In the genomic region with DNA sequence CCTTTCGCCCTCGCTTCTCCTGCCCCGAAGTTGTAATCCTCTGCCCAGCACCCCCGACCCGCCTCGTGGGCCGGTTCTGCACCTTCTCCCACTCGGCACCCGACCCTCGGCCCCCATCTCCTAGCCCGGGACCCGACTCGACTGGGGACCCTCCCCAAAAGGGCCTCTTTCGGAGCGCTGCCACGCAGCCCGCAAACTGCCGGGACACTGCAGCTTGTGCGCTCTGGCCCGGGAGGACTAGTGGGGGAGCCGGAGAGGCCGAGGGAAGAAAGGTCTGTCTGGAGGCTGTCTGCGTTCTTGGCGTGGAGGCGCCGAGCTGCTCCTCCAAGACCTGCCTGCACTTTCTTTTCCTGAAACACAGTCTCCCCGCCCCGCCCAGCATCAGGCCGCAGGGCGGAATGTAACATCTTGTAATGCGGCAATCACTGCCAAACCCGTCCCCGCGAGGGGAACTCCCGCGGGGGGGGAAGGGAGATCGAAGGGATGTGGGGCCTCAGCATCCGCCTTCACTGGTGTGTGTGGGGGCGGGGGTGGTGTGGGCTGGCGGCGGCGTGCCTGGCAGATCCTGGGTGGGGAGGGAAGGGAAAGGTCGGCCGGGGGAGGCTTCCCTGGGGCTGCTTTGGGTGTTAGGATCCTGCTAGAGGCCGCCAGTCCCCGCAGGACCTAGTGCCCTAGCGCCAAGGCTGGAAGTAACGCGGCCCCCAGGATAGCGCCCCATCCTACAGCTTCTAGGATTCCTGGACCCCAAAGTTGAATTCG, we compare ENCODE assay signal across 1 cellular context.
A peak's percentile ranks its signal among the peaks of the same experiment; 100 is the strongest.
TF ChIP-seq lines count a peak whose summit lies in the region.

No MANE protein-coding gene starts in this region.

TF ChIP-seq in HCT116, 20 proteins besides CTCF, POLR2A, EP300 and RAD21 (continued from another document):
- TF ChIP-seq JUND (IDR thresholded peaks at IDR 0.05): no peak
- TF ChIP-seq, protein P1, sequence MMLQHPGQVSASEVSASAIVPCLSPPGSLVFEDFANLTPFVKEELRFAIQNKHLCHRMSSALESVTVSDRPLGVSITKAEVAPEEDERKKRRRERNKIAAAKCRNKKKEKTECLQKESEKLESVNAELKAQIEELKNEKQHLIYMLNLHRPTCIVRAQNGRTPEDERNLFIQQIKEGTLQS (IDR thresholded peaks at IDR 0.05): no peak
- TF ChIP-seq SP1 (IDR thresholded peaks at IDR 0.05; ENCODE audit: low read depth): no peak
- peak; percentile 34; the same call in 1 of the 2 replicates for TF ChIP-seq ZFX (IDR thresholded peaks at IDR 0.05)
- TF ChIP-seq POLR2AphosphoS5 (IDR thresholded peaks at IDR 0.05; ENCODE audit: low read depth, low read length): peak; percentile 24
- TF ChIP-seq, protein P2, sequence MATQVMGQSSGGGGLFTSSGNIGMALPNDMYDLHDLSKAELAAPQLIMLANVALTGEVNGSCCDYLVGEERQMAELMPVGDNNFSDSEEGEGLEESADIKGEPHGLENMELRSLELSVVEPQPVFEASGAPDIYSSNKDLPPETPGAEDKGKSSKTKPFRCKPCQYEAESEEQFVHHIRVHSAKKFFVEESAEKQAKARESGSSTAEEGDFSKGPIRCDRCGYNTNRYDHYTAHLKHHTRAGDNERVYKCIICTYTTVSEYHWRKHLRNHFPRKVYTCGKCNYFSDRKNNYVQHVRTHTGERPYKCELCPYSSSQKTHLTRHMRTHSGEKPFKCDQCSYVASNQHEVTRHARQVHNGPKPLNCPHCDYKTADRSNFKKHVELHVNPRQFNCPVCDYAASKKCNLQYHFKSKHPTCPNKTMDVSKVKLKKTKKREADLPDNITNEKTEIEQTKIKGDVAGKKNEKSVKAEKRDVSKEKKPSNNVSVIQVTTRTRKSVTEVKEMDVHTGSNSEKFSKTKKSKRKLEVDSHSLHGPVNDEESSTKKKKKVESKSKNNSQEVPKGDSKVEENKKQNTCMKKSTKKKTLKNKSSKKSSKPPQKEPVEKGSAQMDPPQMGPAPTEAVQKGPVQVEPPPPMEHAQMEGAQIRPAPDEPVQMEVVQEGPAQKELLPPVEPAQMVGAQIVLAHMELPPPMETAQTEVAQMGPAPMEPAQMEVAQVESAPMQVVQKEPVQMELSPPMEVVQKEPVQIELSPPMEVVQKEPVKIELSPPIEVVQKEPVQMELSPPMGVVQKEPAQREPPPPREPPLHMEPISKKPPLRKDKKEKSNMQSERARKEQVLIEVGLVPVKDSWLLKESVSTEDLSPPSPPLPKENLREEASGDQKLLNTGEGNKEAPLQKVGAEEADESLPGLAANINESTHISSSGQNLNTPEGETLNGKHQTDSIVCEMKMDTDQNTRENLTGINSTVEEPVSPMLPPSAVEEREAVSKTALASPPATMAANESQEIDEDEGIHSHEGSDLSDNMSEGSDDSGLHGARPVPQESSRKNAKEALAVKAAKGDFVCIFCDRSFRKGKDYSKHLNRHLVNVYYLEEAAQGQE (IDR thresholded peaks at IDR 0.05; ENCODE audit: low read depth): no peak
- no peak for TF ChIP-seq SIN3A (IDR thresholded peaks at IDR 0.05; ENCODE audit: low read depth)
- TF ChIP-seq, protein P3, sequence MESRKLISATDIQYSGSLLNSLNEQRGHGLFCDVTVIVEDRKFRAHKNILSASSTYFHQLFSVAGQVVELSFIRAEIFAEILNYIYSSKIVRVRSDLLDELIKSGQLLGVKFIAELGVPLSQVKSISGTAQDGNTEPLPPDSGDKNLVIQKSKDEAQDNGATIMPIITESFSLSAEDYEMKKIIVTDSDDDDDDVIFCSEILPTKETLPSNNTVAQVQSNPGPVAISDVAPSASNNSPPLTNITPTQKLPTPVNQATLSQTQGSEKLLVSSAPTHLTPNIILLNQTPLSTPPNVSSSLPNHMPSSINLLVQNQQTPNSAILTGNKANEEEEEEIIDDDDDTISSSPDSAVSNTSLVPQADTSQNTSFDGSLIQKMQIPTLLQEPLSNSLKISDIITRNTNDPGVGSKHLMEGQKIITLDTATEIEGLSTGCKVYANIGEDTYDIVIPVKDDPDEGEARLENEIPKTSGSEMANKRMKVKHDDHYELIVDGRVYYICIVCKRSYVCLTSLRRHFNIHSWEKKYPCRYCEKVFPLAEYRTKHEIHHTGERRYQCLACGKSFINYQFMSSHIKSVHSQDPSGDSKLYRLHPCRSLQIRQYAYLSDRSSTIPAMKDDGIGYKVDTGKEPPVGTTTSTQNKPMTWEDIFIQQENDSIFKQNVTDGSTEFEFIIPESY (IDR thresholded peaks at IDR 0.05; ENCODE audit: extremely low read depth, insufficient replicate concordance, low read length): no peak
- no peak for TF ChIP-seq ELF1 (IDR thresholded peaks at IDR 0.05; ENCODE audit: borderline replicate concordance, low read depth)
- no peak for TF ChIP-seq SRF (IDR thresholded peaks at IDR 0.05; ENCODE audit: low read depth)
- no peak for TF ChIP-seq FOSL1 (IDR thresholded peaks at IDR 0.05; ENCODE audit: low read depth)
- no peak for TF ChIP-seq CBX3 (IDR thresholded peaks at IDR 0.05; ENCODE audit: low read depth)
- no peak for TF ChIP-seq CEBPB (IDR thresholded peaks at IDR 0.05; ENCODE audit: low read depth)
- TF ChIP-seq, protein P4, sequence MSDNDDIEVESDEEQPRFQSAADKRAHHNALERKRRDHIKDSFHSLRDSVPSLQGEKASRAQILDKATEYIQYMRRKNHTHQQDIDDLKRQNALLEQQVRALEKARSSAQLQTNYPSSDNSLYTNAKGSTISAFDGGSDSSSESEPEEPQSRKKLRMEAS (IDR thresholded peaks at IDR 0.05): no peak
